ENCODE assay signal across 22 cellular contexts in the genomic region with DNA sequence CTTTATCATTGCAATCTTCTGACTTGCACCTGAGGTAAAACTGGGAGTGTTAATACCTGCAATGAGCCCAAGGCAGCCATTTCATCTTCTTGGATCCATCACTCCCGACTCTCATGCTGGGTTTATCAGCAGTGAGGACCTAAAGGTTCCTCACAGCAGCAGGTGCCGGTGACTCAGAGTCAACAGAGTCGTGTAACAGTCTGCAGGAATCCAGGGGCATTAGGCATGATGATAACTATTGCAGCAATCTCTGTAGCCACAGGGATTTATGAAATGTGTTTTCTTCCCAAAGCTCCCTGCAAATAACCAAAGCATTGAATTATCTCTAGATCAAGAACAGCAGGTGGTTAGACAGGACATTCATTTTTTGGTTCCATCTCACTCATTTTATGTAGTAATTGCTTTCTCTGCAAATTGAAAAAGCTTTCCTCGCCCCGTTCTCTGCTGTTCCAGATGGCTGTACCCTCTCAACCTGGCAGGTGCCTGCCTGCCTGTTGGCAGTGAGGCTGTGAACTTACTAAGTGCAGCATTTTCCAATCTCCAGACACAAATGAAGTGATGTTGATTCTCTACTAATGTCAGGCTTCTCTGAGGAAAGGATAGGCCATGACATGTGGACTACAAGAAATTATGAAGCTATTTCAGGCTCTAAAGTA. TPM values are rescaled to one million over a fixed set of nuclear protein-coding genes. Genes with fewer than 3 reads are reported as not detected.
DNase-seq lines count a peak whose midpoint lies in the region; ATAC-seq, FAIRE-seq and TF ChIP-seq lines count a peak whose summit lies in the region.
"Had no signal": no experiment of that assay in that cellular context is flagged by ENCODE, and none has a peak within 500 bp of the region (broad histone marks: within the 10 kb centered on the region; RNA-seq: fewer than 3 reads in every experiment).

No MANE protein-coding gene starts in this region.

- H3K4me3 ChIP-seq in A549, result no peak overlapping the region
- no peak overlapping the region for H3K4me3 ChIP-seq in PC-3 (ENCODE audit: low read length)
- H3K4me3 ChIP-seq in tibial nerve, result no peak overlapping the region
- H3K4me3 ChIP-seq: right atrium auricular region, upper lobe of right lung had no signal

- no peaks in the 10 kb centered on the region for H3K9me3 Mint-ChIP-seq in progenitor cell of endocrine pancreas (ENCODE audit: low read depth)
- no peaks in the 10 kb centered on the region for H3K9me3 Mint-ChIP-seq in activated T-cell treated with anti-CD3 and anti-CD28 coated beads, Interleukin-2, amount 50 U/mL, for 72 hours
- H3K9me3 Mint-ChIP-seq: CD4-positive, alpha-beta T cell; HFFc6; T-cell had no signal

- H3K27ac ChIP-seq in A549, result no peak overlapping the region
- no peak overlapping the region for H3K27ac ChIP-seq in PC-3 (ENCODE audit: low read length)
- no peak overlapping the region for H3K27ac ChIP-seq in tibial nerve
- H3K27ac ChIP-seq: right atrium auricular region, upper lobe of right lung, VCaP had no signal

- H2AFZ ChIP-seq in PC-3 (ENCODE audit: low read length), result no peak overlapping the region

- H3K79me2 ChIP-seq in PC-3 (ENCODE audit: low read length), result no peaks in the 10 kb centered on the region

- BruUV-seq in PC-3 (replicated peaks; lab: Mats Ljungman, UMichigan), result no TSS peak

- TF ChIP-seq CTCF in A549 (IDR thresholded peaks at IDR 0.05) (no peak), PC-3 (conservative IDR thresholded peaks at IDR 0.05; ENCODE audit: low read depth, low read length) (no peak), progenitor cell of endocrine pancreas (IDR thresholded peaks at IDR 0.05; ENCODE audit: unreplicated experiment) (no peak), tibial nerve (IDR thresholded peaks at IDR 0.05) (no peak)

- H3K4me1 ChIP-seq in A549, result no peaks in the 10 kb centered on the region
- no peaks in the 10 kb centered on the region for H3K4me1 ChIP-seq in PC-3 (ENCODE audit: insufficient read depth, low read length)
- H3K4me1 ChIP-seq in tibial nerve, result no peaks in the 10 kb centered on the region
- H3K4me1 ChIP-seq: right atrium auricular region, upper lobe of right lung had no signal

- H3K36me3 ChIP-seq in PC-3 (ENCODE audit: low read depth, low read length) (no peaks in the 10 kb centered on the region), tibial nerve (no peaks in the 10 kb centered on the region)
- H3K36me3 ChIP-seq: right atrium auricular region, upper lobe of right lung had no signal

- POLR2A ChIA-PET in A549 (lab: Yijun Ruan, JAX) (no interaction called here), PC-3 (lab: Charles Lee; ENCODE audit: unreplicated experiment) (no interaction called here)

- no peak overlapping the region for H3K9ac ChIP-seq in PC-3 (ENCODE audit: low read length)

- H3K27me3 ChIP-seq in PC-3 (ENCODE audit: low read length) (no peaks in the 10 kb centered on the region), tibial nerve (no peaks in the 10 kb centered on the region)
- H3K27me3 ChIP-seq: right atrium auricular region, upper lobe of right lung had no signal

- intact Hi-C loops in PC-3 (cut with micrococcal nuclease) (no loop called here), cardiac septum (cut with DNase I) (no loop called here)

- CTCF ChIA-PET in A549 (lab: Yijun Ruan, JAX), result interaction anchor here (1.0 to 1.4 kb wide), 3 partner anchors 22 to 186 kb away, joined by 3 read pairs; partner anchors contain the start of gene RPGR
- CTCF ChIA-PET in PC-3 (lab: Charles Lee), result no interaction called here

- no peak for TF ChIP-seq EP300 in A549 (IDR thresholded peaks at IDR 0.05)
- no peak for TF ChIP-seq EP300 in tibial nerve (IDR thresholded peaks at IDR 0.05)

- no peak for TF ChIP-seq POLR2A in A549 (IDR thresholded peaks at IDR 0.05; ENCODE audit: low read length)
- no peak for TF ChIP-seq POLR2A in tibial nerve (IDR thresholded peaks at IDR 0.05)

- no peak overlapping the region for H3K4me2 ChIP-seq in A549
- no peak overlapping the region for H3K4me2 ChIP-seq in PC-3 (ENCODE audit: low read length)

- no peaks in the 10 kb centered on the region for H3K27me3 Mint-ChIP-seq in progenitor cell of endocrine pancreas
- no peaks in the 10 kb centered on the region for H3K27me3 Mint-ChIP-seq in activated T-cell treated with anti-CD3 and anti-CD28 coated beads, Interleukin-2, amount 50 U/mL, for 72 hours (ENCODE audit: low read depth)
- H3K27me3 Mint-ChIP-seq: activated naive CD8-positive, alpha-beta T cell; CD4-positive, alpha-beta T cell had no signal

- no peaks in the 10 kb centered on the region for H3K9me2 ChIP-seq in PC-3 (replicated peaks; ENCODE audit: low read length)

- H3K27ac Mint-ChIP-seq in progenitor cell of endocrine pancreas, result no peak overlapping the region
- no peak overlapping the region for H3K27ac Mint-ChIP-seq in activated T-cell treated with anti-CD3 and anti-CD28 coated beads, Interleukin-2, amount 50 U/mL, for 72 hours
- H3K27ac Mint-ChIP-seq: activated naive CD8-positive, alpha-beta T cell; CD4-positive, alpha-beta T cell; HFFc6; T-cell had no signal

- H4K20me1 ChIP-seq in PC-3 (ENCODE audit: low read length), result no peaks in the 10 kb centered on the region

- H3F3A ChIP-seq in PC-3 (ENCODE audit: low read length, unreplicated experiment), result no peaks in the 10 kb centered on the region

- ATAC-seq in A549 (no peak), PC-3 (no peak)
- no peak for ATAC-seq in activated T-cell treated with anti-CD3 and anti-CD28 coated beads, Interleukin-2, amount 50 U/mL, for 72 hours (replicated peaks in 1 of 2)
- ATAC-seq: T-cell, upper lobe of right lung had no signal

- no peaks in the 10 kb centered on the region for H3K36me3 Mint-ChIP-seq in progenitor cell of endocrine pancreas (ENCODE audit: insufficient read depth)
- H3K36me3 Mint-ChIP-seq in activated T-cell treated with anti-CD3 and anti-CD28 coated beads, Interleukin-2, amount 50 U/mL, for 72 hours (ENCODE audit: insufficient read depth in 2 of 2), result no peaks in the 10 kb centered on the region
- H3K36me3 Mint-ChIP-seq: activated naive CD8-positive, alpha-beta T cell; T-cell had no signal

- H3K4me3 Mint-ChIP-seq in progenitor cell of endocrine pancreas (ENCODE audit: low read depth), result no peak overlapping the region
- H3K4me3 Mint-ChIP-seq in activated T-cell treated with anti-CD3 and anti-CD28 coated beads, Interleukin-2, amount 50 U/mL, for 72 hours, result no peak overlapping the region
- H3K4me3 Mint-ChIP-seq: activated naive CD8-positive, alpha-beta T cell; CD4-positive, alpha-beta T cell; HFFc6; T-cell had no signal

- DNase-seq in A549 (ENCODE audit: low read depth in 1 of 2, low spot score in 1 of 2) (peak in 1 of 2 experiments; percentile 3), LHCN-M2 (ENCODE audit: low read depth) (peak; percentile 30), PC-3 (peak; percentile 10), kidney tubule cell (ENCODE audit: low spot score) (peak; percentile 9), cardiac septum (ENCODE audit: low spot score) (no peak), progenitor cell of endocrine pancreas (ENCODE audit: low spot score, unreplicated experiment) (no peak), tibial nerve (ENCODE audit: low spot score in 2 of 2) (no peak)
- no peak for DNase-seq in activated T-cell treated with anti-CD3 and anti-CD28 coated beads, Interleukin-2, amount 50 U/mL, for 72 hours
- DNase-seq: ACHN; activated CD4-positive, alpha-beta T cell treated with anti-CD3 and anti-CD28 coated beads, Interleukin-2, amount 50 U/mL, for 48 hours; CD4-positive, alpha-beta T cell; effector CD4-positive, alpha-beta T cell; HFFc6; kidney glomerular epithelial cell; MV-4-11; NK-92 treated with Interleukin-12 subunit alpha and Interleukin-12 subunit beta, amount 100 ng/mL, for 24 hours; stimulated activated naive CD4-positive, alpha-beta T cell treated with Interleukin-2 at 50 U/mL for 16 hours; T-cell; upper lobe of right lung had no signal

- WGBS in A549 (ENCODE audit: missing lambda C conversion rate), result 31% methylated on average over 5 of the region's 5 CpGs
- 69 to 96% methylated on average over 5 of the region's 5 CpGs for WGBS in tibial nerve, 2 donors

- H3K4me1 Mint-ChIP-seq in progenitor cell of endocrine pancreas (ENCODE audit: low read depth), result no peaks in the 10 kb centered on the region
- no peaks in the 10 kb centered on the region for H3K4me1 Mint-ChIP-seq in activated T-cell treated with anti-CD3 and anti-CD28 coated beads, Interleukin-2, amount 50 U/mL, for 72 hours (ENCODE audit: low read depth)
- H3K4me1 Mint-ChIP-seq: T-cell had no signal

- H3K9me3 ChIP-seq in A549 (no peaks in the 10 kb centered on the region), PC-3 (ENCODE audit: low read length) (no peaks in the 10 kb centered on the region), tibial nerve (no peaks in the 10 kb centered on the region)
- H3K9me3 ChIP-seq: right atrium auricular region, upper lobe of right lung had no signal

- peak; percentile 82 for FAIRE-seq in A549 (lab: Jason Lieb, UNC)

- TF ChIP-seq RAD21 in A549 (conservative IDR thresholded peaks at IDR 0.05 in 1 of 2, IDR thresholded peaks at IDR 0.05 in 1 of 2), result no peak

RNA-seq across cellular contexts. Expression of gene TSPAN7, which starts 48.1 kb away (rescaled TPM):
- polyA plus RNA-seq in A549 (2011; rRNA removed) (6.1 and 6.4 TPM in 2 replicates), A549 (2017; fragmentation: RNase III; extraction: RNeasy Plus Mini Kit Qiagen cat#74134 plus additional on column Dnase treatment) (2.4 to 3.1 TPM (median 2.5 TPM) in 3 replicates)
- polyA plus RNA-seq in A549 (2012; cell fraction: cytosol; rRNA removed), result 2.1 and 2.2 TPM in 2 replicates
- polyA plus RNA-seq in A549 (2012; cell fraction: nucleus; rRNA removed), result 2.4 and 3.8 TPM in 2 replicates
- 2.6 and 7.1 TPM in 2 replicates for polyA minus RNA-seq in A549 (2011; rRNA and poly(A)+ RNA removed)
- total RNA-seq in LHCN-M2 (2014; rRNA removed) (0.26 and 1.8 TPM in 2 replicates), PC-3 (2014; rRNA removed) (not detected in 2 replicates), cardiac septum (13.0 TPM), progenitor cell of endocrine pancreas (21.1 and 21.8 TPM in 2 replicates), tibial nerve (10 to 100 TPM; 28.5 to 68.2 (median 40.5) TPM)
- 1.0 TPM for polyA plus RNA-seq in LHCN-M2 (2012)
- under 1 TPM; 0.60 to 0.62 TPM for total RNA-seq in activated T-cell treated with anti-CD3 and anti-CD28 coated beads, Interleukin-2, amount 50 U/mL, for 72 hours
- total RNA-seq: HFFc6 had no signal

Comparison
In these comparisons a context has a peak if more than half of its experiments do, and no peak if none do; other contexts are left out.
1. DNase-seq: peak in LHCN-M2 (single experiment), PC-3 (single experiment) and kidney tubule cell (single experiment); none in cardiac septum (single experiment), progenitor cell of endocrine pancreas (single experiment), tibial nerve (0 of 2) and activated T-cell treated with anti-CD3 and anti-CD28 coated beads, Interleukin-2, amount 50 U/mL, for 72 hours (0 of 2).